10 cellular contexts compared by ENCODE assay signal in genomic region chr3:24220859-24221657, GRCh38.
DNase-seq lines count a peak whose midpoint lies in the region; ATAC-seq and TF ChIP-seq lines count a peak whose summit lies in the region.
"Had no signal": no experiment of that assay in that cellular context is flagged by ENCODE, and none has a peak within 500 bp of the region (broad histone marks: within the 10 kb centered on the region; RNA-seq: fewer than 3 reads in every experiment).

No MANE protein-coding gene starts in this region.

- no peaks in the 10 kb centered on the region for H3K36me3 Mint-ChIP-seq in osteocyte (ENCODE audit: unreplicated experiment)
- H3K36me3 Mint-ChIP-seq in effector memory CD8-positive, alpha-beta T cell (ENCODE audit: insufficient read depth) = no peaks in the 10 kb centered on the region

- H3K27ac ChIP-seq in PC-3 (ENCODE audit: low read length) = no peak overlapping the region
- H3K27ac ChIP-seq: spleen had no signal

- no peaks in the 10 kb centered on the region for H3F3A ChIP-seq in PC-3 (ENCODE audit: low read length, unreplicated experiment)

- no peaks in the 10 kb centered on the region for H3K9me2 ChIP-seq in PC-3 (replicated peaks; ENCODE audit: low read length)

- POLR2A ChIA-PET in BJ (lab: Charles Lee) = no interaction called here
- POLR2A ChIA-PET in PC-3 (lab: Charles Lee; ENCODE audit: unreplicated experiment) = no interaction called here

- BruUV-seq in PC-3 (replicated peaks; lab: Mats Ljungman, UMichigan) = no TSS peak

- H3K4me2 ChIP-seq in PC-3 (ENCODE audit: low read length) = no peak overlapping the region

- no peaks in the 10 kb centered on the region for H3K9me3 Mint-ChIP-seq in osteocyte (ENCODE audit: unreplicated experiment)
- no peaks in the 10 kb centered on the region for H3K9me3 Mint-ChIP-seq in effector memory CD8-positive, alpha-beta T cell

- no peaks in the 10 kb centered on the region for H3K27me3 Mint-ChIP-seq in osteocyte (ENCODE audit: unreplicated experiment)
- H3K27me3 Mint-ChIP-seq in effector memory CD8-positive, alpha-beta T cell = peaks cover 10 to 24% of the 10 kb centered on the region in 2 donors

- intact Hi-C loops in PC-3 (cut with micrococcal nuclease) = no loop called here

- H3K36me3 ChIP-seq in BJ (ENCODE audit: control insufficient read depth, insufficient read depth, low read length) (no peaks in the 10 kb centered on the region), PC-3 (ENCODE audit: low read depth, low read length) (no peaks in the 10 kb centered on the region)
- H3K36me3 ChIP-seq: Peyer's patch, spleen had no signal

- peaks cover 37% of the 10 kb centered on the region for H3K4me1 Mint-ChIP-seq in osteocyte (ENCODE audit: unreplicated experiment)
- H3K4me1 Mint-ChIP-seq in effector memory CD8-positive, alpha-beta T cell (ENCODE audit: low read depth in 2 of 2) = no peaks in the 10 kb centered on the region

- CTCF ChIA-PET in BJ (lab: Yijun Ruan, JAX) = interaction anchor here (1.3 kb wide), 1 partner anchor 132 kb away, joined by 4 read pairs; no protein-coding TSS in a partner anchor
- CTCF ChIA-PET in PC-3 (lab: Charles Lee) = no interaction called here

- peak; percentile 93 for DNase-seq in BJ (ENCODE audit: low read depth)
- peak; percentile 79 for DNase-seq in PC-3
- peak; percentile 96 for DNase-seq in fibroblast of peridontal ligament (ENCODE audit: extremely low read depth)
- DNase-seq in osteocyte (ENCODE audit: extremely low spot score, unreplicated experiment) = no peak
- DNase-seq in NCI-H345 treated with DMSO at 0.1 percent for 48 hours (lab: John Stamatoyannopoulos, UW; ENCODE audit: unreplicated experiment) = no peak
- DNase-seq in activated naive CD4-positive, alpha-beta T cell (lab: John Stamatoyannopoulos, UW) = no peak
- no peak for DNase-seq in effector memory CD8-positive, alpha-beta T cell
- DNase-seq: Peyer's patch, spleen had no signal

- peaks cover 7% of the 10 kb centered on the region; the same call in 1 of the 2 replicates for H3K4me1 ChIP-seq in PC-3 (ENCODE audit: insufficient read depth, low read length)
- H3K4me1 ChIP-seq: Peyer's patch had no signal

- no peak overlapping the region for H3K9ac ChIP-seq in PC-3 (ENCODE audit: low read length)

- H2AFZ ChIP-seq in PC-3 (ENCODE audit: low read length) = no peak overlapping the region

- H3K79me2 ChIP-seq in PC-3 (ENCODE audit: low read length) = no peaks in the 10 kb centered on the region

- no peaks in the 10 kb centered on the region for H3K9me3 ChIP-seq in PC-3 (ENCODE audit: low read length)
- H3K9me3 ChIP-seq: Peyer's patch, spleen had no signal

- H3K27ac Mint-ChIP-seq in osteocyte (ENCODE audit: unreplicated experiment) = peak overlapping the region; percentile 83
- H3K27ac Mint-ChIP-seq in effector memory CD8-positive, alpha-beta T cell = no peak overlapping the region

- TF ChIP-seq CTCF in BJ (IDR thresholded peaks at IDR 0.05; ENCODE audit: insufficient read depth, low read depth, low read length) (no peak), PC-3 (conservative IDR thresholded peaks at IDR 0.05; ENCODE audit: low read depth, low read length) (no peak), osteocyte (IDR thresholded peaks at IDR 0.05) (no peak)

- H4K20me1 ChIP-seq in PC-3 (ENCODE audit: low read length) = no peaks in the 10 kb centered on the region

- no peak overlapping the region for H3K4me3 Mint-ChIP-seq in osteocyte (ENCODE audit: unreplicated experiment)
- no peak overlapping the region for H3K4me3 Mint-ChIP-seq in effector memory CD8-positive, alpha-beta T cell

- H3K4me3 ChIP-seq in BJ (ENCODE audit: low read depth, low read length) = no peak overlapping the region
- no peak overlapping the region for H3K4me3 ChIP-seq in PC-3 (ENCODE audit: low read length)
- H3K4me3 ChIP-seq: Peyer's patch, spleen had no signal

- ATAC-seq in PC-3 = peak; percentile 49
- no peak for ATAC-seq in GM21737 (IDR thresholded peaks at IDR 0.05; ENCODE audit: unreplicated experiment)
- no peak for ATAC-seq in effector memory CD8-positive, alpha-beta T cell (replicated peaks)

- H3K27me3 ChIP-seq in BJ (ENCODE audit: control insufficient read depth, insufficient read depth, low read length) (0 out of 2 replicates have a peak, but pooled peaks cover under 1% of the 10 kb centered on the region), PC-3 (ENCODE audit: low read length) (no peaks in the 10 kb centered on the region)
- H3K27me3 ChIP-seq: Peyer's patch, spleen had no signal

Comparison
In these comparisons a context has a peak if more than half of its experiments do, and no peak if none do; other contexts are left out.
1. DNase-seq: peak in BJ (single experiment), PC-3 (single experiment) and fibroblast of peridontal ligament (single experiment); none in osteocyte (single experiment), NCI-H345 treated with DMSO at 0.1 percent for 48 hours (single experiment), activated naive CD4-positive, alpha-beta T cell (0 of 4) and effector memory CD8-positive, alpha-beta T cell (0 of 3).